ENCODE assay signal across 10 cellular contexts in the genomic region with DNA sequence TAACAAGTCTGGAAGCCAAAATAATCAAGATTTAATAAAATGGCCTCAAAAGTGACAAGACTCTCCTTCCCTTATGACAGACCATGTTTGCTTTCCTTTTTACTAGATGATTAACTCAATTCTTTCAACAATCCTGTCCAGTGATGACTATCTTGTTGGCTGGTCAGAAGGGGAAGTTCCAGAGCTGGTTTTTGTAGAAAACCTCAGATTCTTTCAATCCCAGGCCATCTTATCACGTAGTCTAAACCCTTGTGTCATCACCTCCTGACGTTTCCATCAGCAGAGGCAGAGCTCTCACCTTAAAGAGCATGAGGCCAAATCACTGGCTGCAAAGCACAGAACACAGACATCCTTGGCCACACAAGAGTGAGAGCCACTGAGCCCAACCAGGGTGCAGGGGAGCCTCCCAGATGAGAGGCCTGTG.
DNase-seq lines count a peak whose midpoint lies in the region; ATAC-seq and TF ChIP-seq lines count a peak whose summit lies in the region.
"Had no signal": no experiment of that assay in that cellular context is flagged by ENCODE, and none has a peak within 500 bp of the region (broad histone marks: within the 10 kb centered on the region; RNA-seq: fewer than 3 reads in every experiment).

No MANE protein-coding gene starts in this region.

- no peak for ATAC-seq in WTC11
- no peak for ATAC-seq in GM18873 (IDR thresholded peaks at IDR 0.05; ENCODE audit: low FRiP score, unreplicated experiment)

- no peak overlapping the region for H3K4me3 Mint-ChIP-seq in WTC11

- CTCF ChIA-PET in WTC11 (lab: Charles Lee): interaction anchor here (1.7 kb wide), 1 partner anchor 9 kb away, joined by 10 read pairs; no protein-coding TSS in a partner anchor

- TF ChIP-seq CTCF in GM13976 (IDR thresholded peaks at IDR 0.05; ENCODE audit: borderline replicate concordance, control extremely low read depth, extremely low read depth, insufficient read depth, missing control alignments): no peak
- TF ChIP-seq CTCF in WTC11 (IDR thresholded peaks at IDR 0.05): no peak

- H3K36me3 Mint-ChIP-seq in WTC11: no peaks in the 10 kb centered on the region; the same call in 1 of the 2 replicates

- peaks cover 77% of the 10 kb centered on the region for H3K4me1 Mint-ChIP-seq in WTC11

- H3K27ac Mint-ChIP-seq in WTC11: peak overlapping the region; percentile 98

- H3K27me3 Mint-ChIP-seq in WTC11 (ENCODE audit: low read depth): no peaks in the 10 kb centered on the region

- POLR2A ChIA-PET in WTC11 (lab: Charles Lee): interaction anchor here (0.8 kb wide), 1 partner anchor 10 kb away, joined by 3 read pairs; no protein-coding TSS in a partner anchor

- no peaks in the 10 kb centered on the region for H3K9me3 Mint-ChIP-seq in WTC11

- DNase-seq in AG08396 (ENCODE audit: low spot score) (peak; percentile 78), GM13976 (ENCODE audit: low spot score) (peak; percentile 70), WTC11 (ENCODE audit: low spot score) (no peak), iris pigment epithelial cell (ENCODE audit: low read depth) (peak; percentile 94), NCI-H2029 (lab: John Stamatoyannopoulos, UW) (no peak), NCI-H2107 treated with DMSO at 0.1 percent for 48 hours (lab: John Stamatoyannopoulos, UW; ENCODE audit: unreplicated experiment) (no peak), SK-N-DZ (ENCODE audit: low spot score) (no peak)
- DNase-seq: cerebellar nuclear complex, NCI-H146 had no signal

- in situ Hi-C loops in GM13976 (cut with MboI; ENCODE audit: low sequenced_read_pairs, unreplicated experiment): no loop called here

TF ChIP-seq in WTC11, 78 proteins besides CTCF, POLR2A, EP300 and RAD21:
- no peak for TF ChIP-seq ATF1 (CRISPR knock-in tag; IDR thresholded peaks at IDR 0.05)
- TF ChIP-seq SMAD3 (CRISPR knock-in tag; IDR thresholded peaks at IDR 0.05; ENCODE audit: borderline replicate concordance): no peak
- TF ChIP-seq, protein P1, sequence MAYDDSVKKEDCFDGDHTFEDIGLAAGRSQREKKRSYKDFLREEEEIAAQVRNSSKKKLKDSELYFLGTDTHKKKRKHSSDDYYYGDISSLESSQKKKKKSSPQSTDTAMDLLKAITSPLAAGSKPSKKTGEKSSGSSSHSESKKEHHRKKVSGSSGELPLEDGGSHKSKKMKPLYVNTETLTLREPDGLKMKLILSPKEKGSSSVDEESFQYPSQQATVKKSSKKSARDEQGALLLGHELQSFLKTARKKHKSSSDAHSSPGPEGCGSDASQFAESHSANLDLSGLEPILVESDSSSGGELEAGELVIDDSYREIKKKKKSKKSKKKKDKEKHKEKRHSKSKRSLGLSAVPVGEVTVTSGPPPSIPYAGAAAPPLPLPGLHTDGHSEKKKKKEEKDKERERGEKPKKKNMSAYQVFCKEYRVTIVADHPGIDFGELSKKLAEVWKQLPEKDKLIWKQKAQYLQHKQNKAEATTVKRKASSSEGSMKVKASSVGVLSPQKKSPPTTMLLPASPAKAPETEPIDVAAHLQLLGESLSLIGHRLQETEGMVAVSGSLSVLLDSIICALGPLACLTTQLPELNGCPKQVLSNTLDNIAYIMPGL (CRISPR knock-in tag; IDR thresholded peaks at IDR 0.05): no peak
- TF ChIP-seq, protein P2, sequence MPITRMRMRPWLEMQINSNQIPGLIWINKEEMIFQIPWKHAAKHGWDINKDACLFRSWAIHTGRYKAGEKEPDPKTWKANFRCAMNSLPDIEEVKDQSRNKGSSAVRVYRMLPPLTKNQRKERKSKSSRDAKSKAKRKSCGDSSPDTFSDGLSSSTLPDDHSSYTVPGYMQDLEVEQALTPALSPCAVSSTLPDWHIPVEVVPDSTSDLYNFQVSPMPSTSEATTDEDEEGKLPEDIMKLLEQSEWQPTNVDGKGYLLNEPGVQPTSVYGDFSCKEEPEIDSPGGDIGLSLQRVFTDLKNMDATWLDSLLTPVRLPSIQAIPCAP (CRISPR knock-in tag; IDR thresholded peaks at IDR 0.05): no peak
- TF ChIP-seq TEAD4 (CRISPR knock-in tag; IDR thresholded peaks at IDR 0.05): no peak

Comparison
In these comparisons a context has a peak if more than half of its experiments do, and no peak if none do; other contexts are left out.
1. DNase-seq: peak in AG08396 (single experiment), GM13976 (single experiment) and iris pigment epithelial cell (single experiment); none in WTC11 (single experiment), NCI-H2029 (single experiment), NCI-H2107 treated with DMSO at 0.1 percent for 48 hours (single experiment) and SK-N-DZ (single experiment).